Comparison of ENCODE assay signal across 20 cellular contexts in genomic region chr2:4979127-4979526, GRCh38.
DNase-seq lines count a peak whose midpoint lies in the region; ATAC-seq and TF ChIP-seq lines count a peak whose summit lies in the region.
"Had no signal": no experiment of that assay in that cellular context is flagged by ENCODE, and none has a peak within 500 bp of the region (broad histone marks: within the 10 kb centered on the region; RNA-seq: fewer than 3 reads in every experiment).

No MANE protein-coding gene starts in this region.

- no peak for TF ChIP-seq CTCF in esophagus muscularis mucosa (IDR thresholded peaks at IDR 0.05)
- no peak for TF ChIP-seq CTCF in progenitor cell of endocrine pancreas (IDR thresholded peaks at IDR 0.05; ENCODE audit: unreplicated experiment)
- TF ChIP-seq CTCF in osteoblast (IDR thresholded peaks at IDR 0.05; ENCODE audit: extremely low read depth, low read depth, low read length), result no peak

- H3K4me2 ChIP-seq in mesenchymal stem cell (ENCODE audit: low read length, poor library complexity, severe bottlenecking) (peak overlapping the region; percentile 23), osteoblast (ENCODE audit: insufficient read depth, low read length) (no peak overlapping the region)
- H3K4me2 ChIP-seq: A549; BLaER1 treated with 17β-estradiol and CSF1 and Interleukin-3, amounts not matched to agents 10 nM and 100 nM had no signal

- H3K27me3 Mint-ChIP-seq in progenitor cell of endocrine pancreas, result no peaks in the 10 kb centered on the region
- H3K27me3 Mint-ChIP-seq: B cell; CD4-positive, alpha-beta T cell had no signal

- H3K4me3 Mint-ChIP-seq in progenitor cell of endocrine pancreas (ENCODE audit: low read depth), result no peak overlapping the region
- H3K4me3 Mint-ChIP-seq: B cell; CD4-positive, alpha-beta T cell; CD8-positive, alpha-beta T cell had no signal

- H3K27ac Mint-ChIP-seq in progenitor cell of endocrine pancreas, result no peak overlapping the region
- H3K27ac Mint-ChIP-seq: B cell; CD4-positive, alpha-beta T cell; CD8-positive, alpha-beta T cell had no signal

- H4K8ac ChIP-seq in mesenchymal stem cell (ENCODE audit: low read length), result no peak overlapping the region

- no peak overlapping the region for H3K4ac ChIP-seq in mesenchymal stem cell (ENCODE audit: low read depth in 1 of 2, low read length in 2 of 2)

- H2BK5ac ChIP-seq in mesenchymal stem cell (ENCODE audit: low read depth, low read length, poor library complexity, severe bottlenecking), result no peak overlapping the region

- no peaks in the 10 kb centered on the region for H3K79me1 ChIP-seq in mesenchymal stem cell (replicated peaks; ENCODE audit: low read length, poor library complexity, severe bottlenecking)

- no peaks in the 10 kb centered on the region for H3K9me3 Mint-ChIP-seq in progenitor cell of endocrine pancreas (ENCODE audit: low read depth)

- TF ChIP-seq EP300 in esophagus muscularis mucosa (IDR thresholded peaks at IDR 0.05), result no peak

- no peak overlapping the region for H3K4me3 ChIP-seq in H7 (ENCODE audit: insufficient read depth, low read depth, low read length)
- no peak overlapping the region for H3K4me3 ChIP-seq in esophagus muscularis mucosa
- no peak overlapping the region for H3K4me3 ChIP-seq in mesenchymal stem cell (ENCODE audit: insufficient read depth in 1 of 2, low read depth in 1 of 2, low read length in 2 of 2)
- H3K4me3 ChIP-seq in osteoblast (ENCODE audit: insufficient read depth, low read length), result no peak overlapping the region
- H3K4me3 ChIP-seq: A549; BLaER1 treated with 17β-estradiol and CSF1 and Interleukin-3, amounts not matched to agents 10 nM and 100 nM had no signal

- no peak overlapping the region for H3K23ac ChIP-seq in mesenchymal stem cell (ENCODE audit: low read length in 2 of 2)

- H2BK120ac ChIP-seq in mesenchymal stem cell (ENCODE audit: low read depth, low read length), result peak overlapping the region; percentile 8

- H3K27me3 ChIP-seq in H7 (ENCODE audit: control insufficient read depth, insufficient read depth, low read length), result no peaks in the 10 kb centered on the region
- H3K27me3 ChIP-seq in esophagus muscularis mucosa, result no peaks in the 10 kb centered on the region
- H3K27me3 ChIP-seq in mesenchymal stem cell (ENCODE audit: control insufficient read depth in 1 of 2, insufficient read depth in 1 of 2, low read length in 2 of 2), result no peaks in the 10 kb centered on the region
- no peaks in the 10 kb centered on the region for H3K27me3 ChIP-seq in osteoblast (ENCODE audit: insufficient read depth, low read length)
- H3K27me3 ChIP-seq: BLaER1 treated with 17β-estradiol and CSF1 and Interleukin-3, amounts not matched to agents 10 nM and 100 nM had no signal

- H2AK5ac ChIP-seq in mesenchymal stem cell (ENCODE audit: low read length, severe bottlenecking), result no peak overlapping the region

- no peaks in the 10 kb centered on the region for H3K36me3 Mint-ChIP-seq in progenitor cell of endocrine pancreas (ENCODE audit: insufficient read depth)
- H3K36me3 Mint-ChIP-seq: CD8-positive, alpha-beta T cell had no signal

- intact Hi-C loops in esophagus muscularis mucosa (cut with DNase I), result no loop called here

- TF ChIP-seq POLR2A in esophagus muscularis mucosa (IDR thresholded peaks at IDR 0.05; ENCODE audit: low read depth) (no peak), GM18505 (IDR thresholded peaks at IDR 0.05; ENCODE audit: borderline replicate concordance, extremely low read depth, insufficient read depth, insufficient read length) (no peak)

- DNase-seq in H7 (peak; percentile 12), esophagus muscularis mucosa (ENCODE audit: extremely low spot score) (peak; percentile 79), mesenchymal stem cell (no peak), retina (peak; percentile 46), cerebellum (ENCODE audit: low spot score) (no peak), progenitor cell of endocrine pancreas (ENCODE audit: low spot score, unreplicated experiment) (no peak), osteoblast (ENCODE audit: insufficient read length, low spot score, missing footprints) (no peak)
- DNase-seq: AML-193; Caco-2; Calu3; CD4-positive, alpha-beta T cell; CD8-positive, alpha-beta T cell; DMS79 treated with DMSO at 0.1 percent for 48 hours; GF-D8 had no signal

- H3K18ac ChIP-seq in mesenchymal stem cell (ENCODE audit: low read depth in 1 of 2, low read length in 2 of 2), result no peak overlapping the region

- no peak overlapping the region for H3K27ac ChIP-seq in esophagus muscularis mucosa (replicated peaks in 1 of 4)
- no peak overlapping the region for H3K27ac ChIP-seq in mesenchymal stem cell (ENCODE audit: low read length, poor library complexity, severe bottlenecking)
- no peak overlapping the region for H3K27ac ChIP-seq in osteoblast (ENCODE audit: low read depth, low read length)
- H3K27ac ChIP-seq: 22Rv1; A549; BLaER1 treated with 17β-estradiol and CSF1 and Interleukin-3, amounts not matched to agents 10 nM and 100 nM; C4-2B had no signal

- no peak for ATAC-seq in GM18505 (IDR thresholded peaks at IDR 0.05; ENCODE audit: unreplicated experiment)
- ATAC-seq: A549; CD8-positive, alpha-beta T cell had no signal

- H3K36me3 ChIP-seq in H7 (replicated peaks; ENCODE audit: control insufficient read depth, insufficient read depth, low read length) (no peaks in the 10 kb centered on the region), esophagus muscularis mucosa (no peaks in the 10 kb centered on the region), mesenchymal stem cell (ENCODE audit: control insufficient read depth in 1 of 2, insufficient read depth in 2 of 2, low read depth in 1 of 2, low read length in 2 of 2) (peaks cover 0 to under 1% of the 10 kb centered on the region in 2 experiments), osteoblast (ENCODE audit: insufficient read depth, low read length) (no peaks in the 10 kb centered on the region)
- H3K36me3 ChIP-seq: BLaER1 treated with 17β-estradiol and CSF1 and Interleukin-3, amounts not matched to agents 10 nM and 100 nM had no signal

- H3K9me3 ChIP-seq in esophagus muscularis mucosa (no peaks in the 10 kb centered on the region), mesenchymal stem cell (ENCODE audit: control insufficient read depth, low read length) (peaks cover 3% of the 10 kb centered on the region), osteoblast (ENCODE audit: low read depth, low read length) (no peaks in the 10 kb centered on the region)
- H3K9me3 ChIP-seq: BLaER1 treated with 17β-estradiol and CSF1 and Interleukin-3, amounts not matched to agents 10 nM and 100 nM; Caco-2 had no signal

- no peak overlapping the region for H3K14ac ChIP-seq in mesenchymal stem cell (ENCODE audit: low read length in 2 of 2)

- no peak overlapping the region for H2AFZ ChIP-seq in mesenchymal stem cell (ENCODE audit: low read depth, low read length)
- H2AFZ ChIP-seq in osteoblast (ENCODE audit: low read length), result no peak overlapping the region

- H2BK15ac ChIP-seq in mesenchymal stem cell (ENCODE audit: low read depth, poor library complexity, severe bottlenecking), result no peak overlapping the region

- no peaks in the 10 kb centered on the region for H3K4me1 Mint-ChIP-seq in progenitor cell of endocrine pancreas (ENCODE audit: low read depth)
- H3K4me1 Mint-ChIP-seq: B cell had no signal

- H2BK12ac ChIP-seq in mesenchymal stem cell (ENCODE audit: low read length in 2 of 2), result no peak overlapping the region

- WGBS in esophagus muscularis mucosa, result 71% methylated on average over 12 of the region's 12 CpGs
- WGBS in mesenchymal stem cell, result 62% methylated on average over 12 of the region's 12 CpGs

- H4K91ac ChIP-seq in mesenchymal stem cell (ENCODE audit: low read length), result no peak overlapping the region

- H3K4me1 ChIP-seq in esophagus muscularis mucosa (no peaks in the 10 kb centered on the region), mesenchymal stem cell (ENCODE audit: control insufficient read depth, insufficient read depth, low read depth, low read length) (peaks cover 5% of the 10 kb centered on the region), osteoblast (ENCODE audit: insufficient read depth, low read length) (no peaks in the 10 kb centered on the region)
- H3K4me1 ChIP-seq: A549; BLaER1 treated with 17β-estradiol and CSF1 and Interleukin-3, amounts not matched to agents 10 nM and 100 nM; Caco-2 had no signal

- no peak overlapping the region for H3K9ac ChIP-seq in mesenchymal stem cell (ENCODE audit: low read length)
- H3K9ac ChIP-seq: BLaER1 treated with 17β-estradiol and CSF1 and Interleukin-3, amounts not matched to agents 10 nM and 100 nM had no signal

- no peaks in the 10 kb centered on the region for H4K20me1 ChIP-seq in osteoblast (ENCODE audit: insufficient read depth, low read length)
- H4K20me1 ChIP-seq: BLaER1 treated with 17β-estradiol and CSF1 and Interleukin-3, amounts not matched to agents 10 nM and 100 nM had no signal

- H3K79me2 ChIP-seq in osteoblast (ENCODE audit: insufficient read depth, low read length), result no peaks in the 10 kb centered on the region

Comparison
In these comparisons a context has a peak if more than half of its experiments do, and no peak if none do; other contexts are left out.
1. DNase-seq: peak in H7 (single experiment), esophagus muscularis mucosa (single experiment) and retina (single experiment); none in mesenchymal stem cell (single experiment), cerebellum (single experiment), progenitor cell of endocrine pancreas (single experiment) and osteoblast (single experiment).